ENCODE assay signal across 10 cellular contexts in the genomic region with DNA sequence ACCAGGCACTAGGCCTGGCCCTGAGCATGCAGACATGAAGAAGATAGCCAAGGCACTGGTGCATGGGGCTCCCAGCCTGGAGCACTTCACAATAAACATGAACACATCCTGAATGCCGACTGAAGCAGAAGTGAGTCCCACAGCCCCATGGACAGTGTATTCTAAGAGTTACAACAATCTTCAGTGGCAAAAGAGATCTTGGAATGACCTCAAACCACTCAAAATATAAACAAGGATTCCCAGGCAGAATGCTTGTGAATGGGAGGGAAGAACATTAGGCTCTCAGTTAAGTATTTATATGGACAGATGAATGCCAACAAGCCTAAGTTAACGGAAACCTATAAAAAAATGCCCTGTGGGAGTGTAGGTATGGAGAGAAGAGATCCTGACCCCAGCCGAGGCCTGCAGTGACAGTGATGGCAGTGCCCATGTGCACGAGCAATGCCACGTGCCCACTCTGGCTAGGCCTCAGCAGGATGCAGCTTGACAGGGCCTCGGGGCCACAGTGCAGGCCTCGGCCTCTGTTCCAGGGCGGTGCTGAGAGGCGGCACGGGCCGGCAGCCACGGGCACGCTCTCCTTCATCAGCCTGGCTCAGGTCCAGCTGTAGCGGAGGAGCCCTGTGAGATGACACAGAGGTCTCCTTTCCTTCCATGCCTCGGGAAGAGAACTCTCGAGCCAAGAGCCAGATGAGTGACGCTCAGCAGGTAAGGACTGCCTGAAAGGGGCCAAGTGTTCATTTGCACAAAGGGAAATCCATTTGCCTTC. TPM values are rescaled to one million over a fixed set of nuclear protein-coding genes. Genes with fewer than 3 reads are reported as not detected.
DNase-seq lines count a peak whose midpoint lies in the region; ATAC-seq and TF ChIP-seq lines count a peak whose summit lies in the region.
"Had no signal": no experiment of that assay in that cellular context is flagged by ENCODE, and none has a peak within 500 bp of the region (broad histone marks: within the 10 kb centered on the region; RNA-seq: fewer than 3 reads in every experiment).

No MANE protein-coding gene starts in this region.

- peaks cover 25 to 100% (median 63%) of the 10 kb centered on the region in 6 donors for H3K4me1 ChIP-seq in spleen

- no peak for TF ChIP-seq CTCF in spleen (IDR thresholded peaks at IDR 0.05 in 8 of 11, conservative IDR thresholded peaks at IDR 0.05 in 3 of 11)

- H3K27me3 ChIP-seq in spleen (replicated peaks in 1 of 7) = no peaks in the 10 kb centered on the region

- peak overlapping the region; percentile 31 for H3K27ac Mint-ChIP-seq in activated naive CD8-positive, alpha-beta T cell treated with anti-CD3 and anti-CD28 coated beads for 36 hours
- H3K27ac Mint-ChIP-seq in immature natural killer cell = peak overlapping the region in 4 of 6 donors; percentile 20 to 65 (median 50)

- ATAC-seq in HG03342 (IDR thresholded peaks at IDR 0.05; ENCODE audit: unreplicated experiment) = no peak
- no peak for ATAC-seq in GM18909 (IDR thresholded peaks at IDR 0.05; ENCODE audit: poor library complexity, unreplicated experiment)

- no peak overlapping the region for H3K4me3 Mint-ChIP-seq in activated naive CD8-positive, alpha-beta T cell treated with anti-CD3 and anti-CD28 coated beads for 36 hours
- no peak overlapping the region for H3K4me3 Mint-ChIP-seq in immature natural killer cell

- peaks cover 70% of the 10 kb centered on the region for H3K36me3 Mint-ChIP-seq in activated naive CD8-positive, alpha-beta T cell treated with anti-CD3 and anti-CD28 coated beads for 36 hours
- H3K36me3 Mint-ChIP-seq in immature natural killer cell = peaks cover 19 to 48% (median 23%) of the 10 kb centered on the region in 3 donors

- H3K9me3 ChIP-seq in spleen = no peaks in the 10 kb centered on the region

- peak overlapping the region; percentile 27 to 72 (median 55) for H3K27ac ChIP-seq in spleen

- H3K36me3 ChIP-seq in spleen = peaks cover 0 to 78% (median 53%) of the 10 kb centered on the region in 6 donors

- no peak overlapping the region for H3K4me3 ChIP-seq in spleen

- in situ Hi-C loops in G401 (cut with HindIII; ENCODE audit: low sequenced_read_pairs) = no loop called here

- H3K4me1 Mint-ChIP-seq in activated naive CD8-positive, alpha-beta T cell treated with anti-CD3 and anti-CD28 coated beads for 36 hours = peaks cover 54% of the 10 kb centered on the region
- H3K4me1 Mint-ChIP-seq in immature natural killer cell = peaks cover 57 to 87% of the 10 kb centered on the region in 2 donors

- peak; percentile 81 for DNase-seq in G401 (ENCODE audit: low spot score)
- DNase-seq in activated naive CD8-positive, alpha-beta T cell treated with anti-CD3 and anti-CD28 coated beads for 36 hours = no peak
- DNase-seq in immature natural killer cell = no peak
- DNase-seq in spleen = no peak
- DNase-seq in erythroblast (lab: John Stamatoyannopoulos, UW) = no peak
- DNase-seq: kidney; NCI-H510A; stimulated activated naive CD4-positive, alpha-beta T cell had no signal

- no peak for TF ChIP-seq POLR2A in spleen (IDR thresholded peaks at IDR 0.05)
- TF ChIP-seq POLR2A in erythroblast (IDR thresholded peaks at IDR 0.05; ENCODE audit: low read length) = no peak

- H3K27me3 Mint-ChIP-seq in activated naive CD8-positive, alpha-beta T cell treated with anti-CD3 and anti-CD28 coated beads for 36 hours = no peaks in the 10 kb centered on the region
- peaks cover 0 to 3% (median 0%) of the 10 kb centered on the region in 3 donors for H3K27me3 Mint-ChIP-seq in immature natural killer cell (ENCODE audit: low read depth in 3 of 3)

- H3K9me3 Mint-ChIP-seq in activated naive CD8-positive, alpha-beta T cell treated with anti-CD3 and anti-CD28 coated beads for 36 hours = peaks cover 10% of the 10 kb centered on the region
- no peaks in the 10 kb centered on the region for H3K9me3 Mint-ChIP-seq in immature natural killer cell

- 50 to 85% (median 70%) methylated on average over 16 to 17 of the region's 17 CpGs for WGBS in spleen, 5 donors

- intact Hi-C loops in spleen (cut with DNase I; ENCODE audit: low total_unique reads) = no loop called here

RNA-seq across cellular contexts. Expression of a gene that starts 49.2 kb away (rescaled TPM):
- 6.5 and 8.4 TPM in 2 replicates for total RNA-seq in G401 (2014; rRNA removed; shearing (Covaris generic))
- 10 to 100 TPM; 49.1 to 61.4 TPM for total RNA-seq in activated naive CD8-positive, alpha-beta T cell treated with anti-CD3 and anti-CD28 coated beads for 36 hours
- polyA plus RNA-seq in immature natural killer cell (100 to 1,000 TPM in 1 of 3 donors, 10 to 100 TPM in 2; 68.5 to 103 (median 76.9) TPM), spleen (10 to 100 TPM; 27.1 to 44.5 (median 42.4) TPM)
- total RNA-seq in spleen = 100 to 1,000 TPM in 1 of 7 donors, 10 to 100 TPM in 6; 83.2 to 101 (median 90.1) TPM
